Comparison of ENCODE assay signal across 27 cellular contexts in the genomic region with DNA sequence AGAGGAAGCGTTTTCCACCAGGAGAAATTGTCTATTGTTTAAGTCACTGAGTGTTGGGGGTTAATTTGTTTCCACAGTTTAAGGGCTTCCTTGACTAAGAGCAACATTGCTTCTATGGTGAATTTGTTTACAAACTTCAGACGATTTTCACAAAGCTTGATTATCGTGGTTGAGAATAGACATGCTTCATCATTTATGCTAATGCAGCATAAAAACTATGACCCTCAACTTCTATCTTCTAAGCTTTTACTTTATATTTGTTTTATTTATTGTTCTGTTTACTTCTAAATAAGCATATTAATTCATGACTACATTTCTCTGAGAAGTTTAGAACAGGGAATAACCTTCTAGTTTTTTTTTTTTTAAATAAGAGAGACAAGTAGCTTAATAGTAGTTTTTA.
"Had no signal": no experiment of that assay in that cellular context is flagged by ENCODE, and none has a peak within 500 bp of the region (broad histone marks: within the 10 kb centered on the region; RNA-seq: fewer than 3 reads in every experiment).

No MANE protein-coding gene starts in this region.

- H3K9me3 Mint-ChIP-seq: endodermal cell, mesothelial cell of epicardium had no signal

- H3K79me2 ChIP-seq: hepatocyte had no signal

- ATAC-seq: effector memory CD8-positive, alpha-beta T cell; esophagus mucosa; gastroesophageal sphincter; heart left ventricle; left cardiac atrium; left lung; left ventricle myocardium superior; lower lobe of right lung; mucosa of descending colon had no signal

- H3K4me1 Mint-ChIP-seq: endodermal cell, mesothelial cell of epicardium, naive B cell had no signal

- H3K4me1 ChIP-seq: colonic mucosa, esophagus squamous epithelium, gastroesophageal sphincter, heart left ventricle, left lung, lower lobe of right lung had no signal

- H3K4me3 ChIP-seq: colonic mucosa, esophagus squamous epithelium, gastroesophageal sphincter, heart left ventricle, hepatocyte, left lung, lower lobe of right lung, mucosa of descending colon had no signal

- H3K27ac Mint-ChIP-seq: dendritic cell treated with granulocyte-macrophage colony-stimulating factor and Interleukin-4, amounts not matched to agents 40 ng/mL and 50 ng/mL, for 4 days; effector memory CD8-positive, alpha-beta T cell; endodermal cell; mesothelial cell of epicardium; naive B cell had no signal

- DNase-seq: colonic mucosa; cortex of kidney; effector CD8-positive, alpha-beta T cell; effector memory CD8-positive, alpha-beta T cell; endodermal cell; erythroblast; esophagus squamous epithelium; foreskin fibroblast; foreskin melanocyte; heart left ventricle; hypothalamus; left cardiac atrium; left lung; left ventricle myocardium superior; lower lobe of right lung; mesenchymal stem cell; mucosa of descending colon; naive B cell had no signal

- H3K4me2 ChIP-seq: hepatocyte had no signal

- H3K27me3 ChIP-seq: colonic mucosa, esophagus squamous epithelium, gastroesophageal sphincter, heart left ventricle, hepatocyte, left lung had no signal

- H3K9me3 ChIP-seq: colonic mucosa, esophagus squamous epithelium, gastroesophageal sphincter, left lung, lower lobe of right lung, mucosa of descending colon had no signal

- H3K36me3 ChIP-seq: colonic mucosa, esophagus squamous epithelium, gastroesophageal sphincter, heart left ventricle, left lung, lower lobe of right lung had no signal

- H3K27ac ChIP-seq: colonic mucosa, epithelial cell of prostate, esophagus squamous epithelium, gastroesophageal sphincter, heart left ventricle, hepatocyte, left lung, lower lobe of right lung had no signal

- H3K27me3 Mint-ChIP-seq: dendritic cell treated with granulocyte-macrophage colony-stimulating factor and Interleukin-4, amounts not matched to agents 40 ng/mL and 50 ng/mL, for 4 days; effector memory CD8-positive, alpha-beta T cell; naive B cell had no signal

- H3K36me3 Mint-ChIP-seq: mesothelial cell of epicardium, naive B cell had no signal

- H3K4me3 Mint-ChIP-seq: dendritic cell treated with granulocyte-macrophage colony-stimulating factor and Interleukin-4, amounts not matched to agents 40 ng/mL and 50 ng/mL, for 4 days; effector memory CD8-positive, alpha-beta T cell; endodermal cell; mesothelial cell of epicardium; naive B cell had no signal

- FAIRE-seq: endometrium, islet of Langerhans, keratinocyte had no signal

- H2AFZ ChIP-seq: hepatocyte had no signal
